ENCODE assay signal across 19 cellular contexts in genomic region chr3:123405936-123406510, GRCh38. TPM values are rescaled to one million over a fixed set of nuclear protein-coding genes. Genes with fewer than 3 reads are reported as not detected.
DNase-seq lines count a peak whose midpoint lies in the region; ATAC-seq and TF ChIP-seq lines count a peak whose summit lies in the region.
"Had no signal": no experiment of that assay in that cellular context is flagged by ENCODE, and none has a peak within 500 bp of the region (broad histone marks: within the 10 kb centered on the region; RNA-seq: fewer than 3 reads in every experiment).

No MANE protein-coding gene starts in this region.

- H3K4me3 ChIP-seq in NT2/D1 (ENCODE audit: insufficient read length, low read depth) (no peak overlapping the region), esophagus muscularis mucosa (peak overlapping the region in 1 of 4 donors; percentile 3), lower lobe of right lung (no peak overlapping the region), stomach smooth muscle (ENCODE audit: low read length in 2 of 2) (no peak overlapping the region)
- H3K4me3 ChIP-seq: left lung, ovary had no signal

- DNase-seq in NT2/D1 (ENCODE audit: low read depth, low spot score) (peak; percentile 23), esophagus muscularis mucosa (ENCODE audit: extremely low spot score) (no peak), lower lobe of right lung (no peak), NOMO-1 treated with DMSO at 0.1 percent for 48 hours (lab: John Stamatoyannopoulos, UW; ENCODE audit: unreplicated experiment) (no peak), cerebellum (ENCODE audit: low spot score) (no peak)
- DNase-seq: ACHN; activated CD4-positive, alpha-beta T cell treated with anti-CD3 and anti-CD28 coated beads, Interleukin-2, amount 50 U/mL, for 1 hour; H7; IMR-90; OCI-M1; stimulated activated CD8-positive, alpha-beta memory T cell treated with anti-CD3 and anti-CD28 coated beads, Interleukin-4, amount 100 ng/mL, for 48 hours; T-helper 9 cell; WERI-Rb-1 had no signal

- intact Hi-C loops in esophagus muscularis mucosa (cut with DNase I) (loop anchor here (5.0 kb wide), 1 partner anchor 41 kb away; the partner anchor contains the start of gene ADCY5), lower lobe of right lung (cut with DNase I) (no loop called here)

- H3K36me3 ChIP-seq in NT2/D1 (ENCODE audit: insufficient read depth, insufficient read length, low read length) (no peaks in the 10 kb centered on the region), esophagus muscularis mucosa (no peaks in the 10 kb centered on the region), lower lobe of right lung (no peaks in the 10 kb centered on the region), stomach smooth muscle (ENCODE audit: control insufficient read depth in 2 of 2, insufficient read depth in 2 of 2, low read length in 2 of 2) (peaks cover 0 to 2% of the 10 kb centered on the region in 2 donors)
- H3K36me3 ChIP-seq: left lung, ovary, WERI-Rb-1 had no signal

- H3K27me3 ChIP-seq in NT2/D1 (ENCODE audit: insufficient read depth, insufficient read length) = peaks cover 33% of the 10 kb centered on the region
- H3K27me3 ChIP-seq in esophagus muscularis mucosa = no peaks in the 10 kb centered on the region
- H3K27me3 ChIP-seq in lower lobe of right lung (ENCODE audit: low read depth) = no peaks in the 10 kb centered on the region
- no peaks in the 10 kb centered on the region for H3K27me3 ChIP-seq in stomach smooth muscle (ENCODE audit: control insufficient read depth in 1 of 2, insufficient read depth in 2 of 2, low read length in 2 of 2)
- H3K27me3 ChIP-seq: left lung, ovary had no signal

- ATAC-seq in lower lobe of right lung (no peak), HG02678 (IDR thresholded peaks at IDR 0.05; ENCODE audit: unreplicated experiment) (no peak), HG02973 (IDR thresholded peaks at IDR 0.05; ENCODE audit: unreplicated experiment) (no peak)
- ATAC-seq: natural killer cell treated with Interleukin-12 subunit alpha and Interleukin-12 subunit beta and Interleukin-15 and Interleukin-18, amount 100 ng/mL, for 72 hours had no signal

- TF ChIP-seq CTCF in esophagus muscularis mucosa (IDR thresholded peaks at IDR 0.05) (no peak), lower lobe of right lung (IDR thresholded peaks at IDR 0.05) (no peak)

- H3K9me3 ChIP-seq in NT2/D1 (ENCODE audit: insufficient read depth, low read length) (no peaks in the 10 kb centered on the region), esophagus muscularis mucosa (no peaks in the 10 kb centered on the region), lower lobe of right lung (no peaks in the 10 kb centered on the region), stomach smooth muscle (ENCODE audit: control insufficient read depth in 2 of 2, low read length in 2 of 2) (no peaks in the 10 kb centered on the region)
- H3K9me3 ChIP-seq: left lung, ovary had no signal

- H3K4me1 ChIP-seq in NT2/D1 (ENCODE audit: insufficient read depth, insufficient read length) (peaks cover 10% of the 10 kb centered on the region), esophagus muscularis mucosa (peaks cover 61 to 98% (median 96%) of the 10 kb centered on the region in 4 donors), lower lobe of right lung (no peaks in the 10 kb centered on the region), stomach smooth muscle (ENCODE audit: control insufficient read depth, insufficient read depth, low read length) (peaks cover 79% of the 10 kb centered on the region)
- H3K4me1 ChIP-seq: left lung had no signal

- H3K27ac ChIP-seq in esophagus muscularis mucosa (replicated peaks in 1 of 4) = peak overlapping the region; percentile 91 to 97 (median 94)
- H3K27ac ChIP-seq in lower lobe of right lung = peak overlapping the region; percentile 11
- H3K27ac ChIP-seq in stomach smooth muscle (ENCODE audit: low read length) = peak overlapping the region; percentile 94
- H3K27ac ChIP-seq: left lung, WERI-Rb-1 had no signal

- no peak for TF ChIP-seq POLR2A in esophagus muscularis mucosa (IDR thresholded peaks at IDR 0.05; ENCODE audit: low read depth)

- H3K9ac ChIP-seq in NT2/D1 (ENCODE audit: insufficient read length, low read depth) (no peak overlapping the region), stomach smooth muscle (ENCODE audit: low read length in 2 of 2) (peak overlapping the region in 1 of 2 donors; percentile 33)

- WGBS in esophagus muscularis mucosa = 81% methylated on average over 7 of the region's 8 CpGs

- no peak for TF ChIP-seq EP300 in esophagus muscularis mucosa (IDR thresholded peaks at IDR 0.05)

RNA-seq across cellular contexts. Expression of gene ADCY5, which starts 42.9 kb away (rescaled TPM):
- total RNA-seq in esophagus muscularis mucosa = 100 to 1,000 TPM; 133 to 228 (median 189) TPM
- 5.6 TPM for total RNA-seq in lower lobe of right lung
- total RNA-seq in cerebellum = 23.5 TPM
- total RNA-seq: natural killer cell treated with Interleukin-12 subunit alpha and Interleukin-12 subunit beta and Interleukin-15 and Interleukin-18, amount 100 ng/mL, for 72 hours had no signal

Comparison
In these comparisons a context has a peak if more than half of its experiments do, and no peak if none do; other contexts are left out.
1. H3K27ac ChIP-seq: peak in every context shown above with its lines; median percentile 94 in esophagus muscularis mucosa; 94 in stomach smooth muscle; 11 in lower lobe of right lung.